Comparison of ENCODE assay signal across 13 cellular contexts in the genomic region with DNA sequence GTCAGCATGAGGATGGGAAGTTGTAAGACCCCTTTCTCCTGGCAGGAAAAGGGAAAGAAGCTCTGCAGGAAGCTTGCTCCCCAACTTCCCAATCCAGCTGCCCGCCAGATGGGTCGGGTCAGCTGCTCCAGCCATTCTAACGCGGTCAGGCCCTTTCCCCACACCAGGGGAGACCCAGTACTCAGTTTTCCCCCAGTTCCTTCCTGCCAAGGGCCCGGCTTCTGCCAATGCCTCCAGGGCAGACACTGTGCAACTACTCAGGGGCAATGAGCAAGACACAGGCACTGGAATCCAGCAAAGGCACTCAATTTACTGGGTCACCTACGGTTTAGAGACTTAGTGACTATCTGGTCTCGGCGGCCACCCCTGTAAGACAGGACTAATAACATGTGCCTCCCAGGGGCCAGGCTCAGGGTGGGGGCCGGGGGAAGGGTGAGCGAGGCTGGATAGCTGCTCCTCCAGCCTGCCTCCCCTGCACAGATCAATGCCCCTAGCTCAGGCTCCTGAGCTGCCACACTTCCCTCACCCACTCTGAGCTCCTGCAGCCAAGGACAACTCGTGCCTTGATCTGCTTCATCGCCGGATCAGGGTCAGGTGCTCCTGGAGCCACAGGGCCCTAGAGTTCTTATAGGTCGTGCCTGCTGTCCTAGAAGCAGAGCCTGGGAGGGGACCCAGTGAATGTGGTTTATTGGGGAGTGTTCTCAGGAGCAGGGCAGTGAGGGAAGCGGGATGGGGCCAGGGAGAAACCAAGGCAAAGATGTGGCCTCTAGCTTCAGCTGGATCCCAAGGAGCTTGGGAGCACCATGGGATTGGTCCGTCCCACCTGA.
DNase-seq lines count a peak whose midpoint lies in the region; ATAC-seq and TF ChIP-seq lines count a peak whose summit lies in the region.
"Had no signal": no experiment of that assay in that cellular context is flagged by ENCODE, and none has a peak within 500 bp of the region (broad histone marks: within the 10 kb centered on the region; RNA-seq: fewer than 3 reads in every experiment).

No MANE protein-coding gene starts in this region.

- no peak overlapping the region for H2BK120ac ChIP-seq in neuronal stem cell (ENCODE audit: low read depth, low read length)

- DNase-seq in RWPE1 (ENCODE audit: low spot score) (no peak), dorsolateral prefrontal cortex (peak in 3 of 10 donors; percentile 23 to 37 (median 34)), neuronal stem cell (ENCODE audit: low spot score) (no peak), thyroid gland (peak; percentile 52 to 59), A172 (ENCODE audit: low spot score) (no peak)
- DNase-seq in effector CD4-positive, alpha-beta T cell, result no peak
- DNase-seq: CD4-positive, alpha-beta T cell; KG1; NCI-H1436 treated with DMSO at 0.1 percent for 48 hours; NCI-H2029 treated with DMSO at 0.1 percent for 48 hours; NCI-H748 treated with DMSO at 0.1 percent for 48 hours had no signal

- H3K18ac ChIP-seq in neuronal stem cell (ENCODE audit: low read length), result peak overlapping the region; percentile 66

- no peak overlapping the region for H3K4ac ChIP-seq in neuronal stem cell (ENCODE audit: low read length)

- H3K9me3 ChIP-seq in neuronal stem cell (replicated peaks in 1 of 2; ENCODE audit: control insufficient read depth in 2 of 2, insufficient read depth in 1 of 2, low read depth in 1 of 2, low read length in 2 of 2), result no peaks in the 10 kb centered on the region
- no peaks in the 10 kb centered on the region for H3K9me3 ChIP-seq in thyroid gland
- H3K9me3 ChIP-seq: SJSA1 had no signal

- H3K27me3 ChIP-seq in dorsolateral prefrontal cortex (no peaks in the 10 kb centered on the region), neuronal stem cell (ENCODE audit: control insufficient read depth in 3 of 3, insufficient read depth in 3 of 3, low read depth in 1 of 3, low read length in 3 of 3) (no peaks in the 10 kb centered on the region), thyroid gland (no peaks in the 10 kb centered on the region)
- H3K27me3 ChIP-seq: SJSA1 had no signal

- H3K4me1 ChIP-seq in neuronal stem cell (ENCODE audit: control insufficient read depth in 2 of 2, insufficient read depth in 1 of 2, low read depth in 1 of 2, low read length in 2 of 2) (peaks cover 25 to 28% of the 10 kb centered on the region in 2 donors), thyroid gland (peaks cover 7 to 14% of the 10 kb centered on the region in 2 donors)

- H3K4me2 ChIP-seq in neuronal stem cell (ENCODE audit: insufficient read depth, low read length, poor library complexity, severe bottlenecking), result no peak overlapping the region

- intact Hi-C loops in dorsolateral prefrontal cortex (cut with DNase I) (no loop called here), thyroid gland (cut with DNase I) (no loop called here)

- peak overlapping the region; percentile 89 for H3K27ac ChIP-seq in RWPE1
- peak overlapping the region in 30 of 59 donors; percentile 1 to 88 (median 78) for H3K27ac ChIP-seq in dorsolateral prefrontal cortex
- H3K27ac ChIP-seq in neuronal stem cell (replicated peaks; ENCODE audit: low read length), result no peak overlapping the region
- H3K27ac ChIP-seq in thyroid gland, result no peak overlapping the region
- H3K27ac ChIP-seq: SJSA1 had no signal

- no CpG with 5 or more reads among the region's 16 CpGs for WGBS in neuronal stem cell (ENCODE audit: extremely low coverage in 2 of 2, insufficient read length in 2 of 2, insufficient replicate concordance in 1 of 2), 2 donors
- 67 to 77% methylated on average over 15 to 16 of the region's 16 CpGs for WGBS in thyroid gland, 2 donors

- TF ChIP-seq POLR2A in thyroid gland (IDR thresholded peaks at IDR 0.05), result no peak

- H2BK15ac ChIP-seq in neuronal stem cell (ENCODE audit: low read length), result peak overlapping the region; percentile 76

- H3K4me3 ChIP-seq in dorsolateral prefrontal cortex, result no peak overlapping the region
- no peak overlapping the region for H3K4me3 ChIP-seq in neuronal stem cell (ENCODE audit: low read length in 2 of 2)
- no peak overlapping the region for H3K4me3 ChIP-seq in thyroid gland (replicated peaks in 1 of 3)
- H3K4me3 ChIP-seq: SJSA1 had no signal

- H2AK5ac ChIP-seq in neuronal stem cell (ENCODE audit: low read depth, low read length), result peak overlapping the region; percentile 41

- H3K23ac ChIP-seq in neuronal stem cell (ENCODE audit: low read depth, low read length, poor library complexity), result no peak overlapping the region

- no peak for ATAC-seq in HG03095 (IDR thresholded peaks at IDR 0.05; ENCODE audit: unreplicated experiment)

- TF ChIP-seq CTCF in RWPE1 (conservative IDR thresholded peaks at IDR 0.05; ENCODE audit: low read depth) (no peak), dorsolateral prefrontal cortex (IDR thresholded peaks at IDR 0.05 in 54 of 56, conservative IDR thresholded peaks at IDR 0.05 in 2 of 56; ENCODE audit: low read depth in 1 of 56, partially characterized antibody in 56 of 56) (no peak), thyroid gland (IDR thresholded peaks at IDR 0.05) (no peak)

- CTCF ChIA-PET in RWPE1 (lab: Yijun Ruan, JAX), result interaction anchor here (0.5 kb wide), 1 partner anchor 48 kb away, joined by 5 read pairs; no protein-coding TSS in a partner anchor

- H4K91ac ChIP-seq in neuronal stem cell (ENCODE audit: low read depth, low read length, poor library complexity), result no peak overlapping the region

- H3K36me3 ChIP-seq in neuronal stem cell (replicated peaks in 1 of 2; ENCODE audit: control insufficient read depth in 2 of 2, insufficient read depth in 2 of 2, low read length in 2 of 2) (no peaks in the 10 kb centered on the region), thyroid gland (no peaks in the 10 kb centered on the region)
- H3K36me3 ChIP-seq: SJSA1 had no signal

- H2BK12ac ChIP-seq in neuronal stem cell (ENCODE audit: low read length), result peak overlapping the region; percentile 1

- peak overlapping the region; percentile 81 for H2AFZ ChIP-seq in neuronal stem cell (ENCODE audit: low read length)

- POLR2A ChIA-PET in RWPE1 (lab: Yijun Ruan, JAX; ENCODE audit: low non-redundant PET), result no interaction called here

- H2BK5ac ChIP-seq in neuronal stem cell (ENCODE audit: low read length), result no peak overlapping the region

- no peaks in the 10 kb centered on the region for H3K79me1 ChIP-seq in neuronal stem cell (ENCODE audit: low read depth, low read length)

- H3K9ac ChIP-seq in neuronal stem cell (ENCODE audit: low read depth, low read length, poor library complexity), result no peak overlapping the region

- H4K8ac ChIP-seq in neuronal stem cell (ENCODE audit: low read depth, low read length), result no peak overlapping the region

- H3K14ac ChIP-seq in neuronal stem cell (ENCODE audit: low read length), result no peak overlapping the region

Comparison
In these comparisons a context has a peak if more than half of its experiments do, and no peak if none do; other contexts are left out.
1. DNase-seq: peak in thyroid gland (2 of 2); none in RWPE1 (single experiment), neuronal stem cell (single experiment), effector CD4-positive, alpha-beta T cell (single experiment) and A172 (single experiment).
2. H3K27ac ChIP-seq: peak in RWPE1 (single experiment) and dorsolateral prefrontal cortex (30 of 59); none in neuronal stem cell (single experiment) and thyroid gland (0 of 3).